In the genomic region with DNA sequence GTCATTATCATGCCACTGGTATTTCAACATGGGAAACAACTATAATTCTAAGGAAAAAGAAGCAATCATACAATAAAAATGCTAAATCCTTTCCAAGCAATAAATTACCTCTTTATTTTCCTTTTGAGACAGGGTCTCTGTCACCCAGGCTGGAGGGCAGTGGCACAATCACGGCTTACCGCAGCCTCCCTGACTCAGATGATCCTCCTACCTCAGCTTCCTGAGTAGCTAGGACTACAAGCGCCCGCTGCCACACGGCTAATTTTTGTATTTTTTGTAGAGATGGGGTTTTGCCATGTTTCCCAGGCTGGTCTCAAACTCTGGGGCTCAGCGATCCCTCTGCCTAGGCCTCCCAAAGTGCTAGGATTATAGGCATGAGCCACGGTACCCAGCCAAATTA, we compare ENCODE assay signal across 20 cellular contexts. TPM values are rescaled to one million over a fixed set of nuclear protein-coding genes. Genes with fewer than 3 reads are reported as not detected.
DNase-seq lines count a peak whose midpoint lies in the region; ATAC-seq and TF ChIP-seq lines count a peak whose summit lies in the region.
"Had no signal": no experiment of that assay in that cellular context is flagged by ENCODE, and none has a peak within 500 bp of the region (broad histone marks: within the 10 kb centered on the region; RNA-seq: fewer than 3 reads in every experiment).

No MANE protein-coding gene starts in this region.

- H3K36me3 Mint-ChIP-seq in activated naive CD8-positive, alpha-beta T cell = no peaks in the 10 kb centered on the region
- peaks cover 35% of the 10 kb centered on the region for H3K36me3 Mint-ChIP-seq in activated naive CD8-positive, alpha-beta T cell treated with anti-CD3 and anti-CD28 coated beads, Interleukin-2, amount 50 U/mL, for 24 hours (ENCODE audit: low read depth)
- H3K36me3 Mint-ChIP-seq in T-helper 17 cell (ENCODE audit: low read depth) = no peaks in the 10 kb centered on the region
- peaks cover 70% of the 10 kb centered on the region for H3K36me3 Mint-ChIP-seq in stimulated activated effector memory CD8-positive, alpha-beta T cell treated with anti-CD3 and anti-CD28 coated beads, Interleukin-12 subunit alpha, Interleukin-12 subunit beta, amount 100 ng/mL, for 72 hours

- no peak overlapping the region for H3K27ac ChIP-seq in osteoblast (ENCODE audit: low read depth, low read length)

- no peaks in the 10 kb centered on the region for H3K27me3 ChIP-seq in osteoblast (ENCODE audit: insufficient read depth, low read length)

- no peak overlapping the region for H2AFZ ChIP-seq in osteoblast (ENCODE audit: low read length)
- H2AFZ ChIP-seq: GM23338 had no signal

- no peak overlapping the region for H3K4me3 ChIP-seq in osteoblast (ENCODE audit: insufficient read depth, low read length)
- H3K4me3 ChIP-seq: A549, GM12878, GM23338 had no signal

- peaks cover 95% of the 10 kb centered on the region for H3K79me2 ChIP-seq in osteoblast (ENCODE audit: insufficient read depth, low read length)

- no peak for ATAC-seq in activated naive CD8-positive, alpha-beta T cell treated with anti-CD3 and anti-CD28 coated beads, Interleukin-2, amount 50 U/mL, for 24 hours
- ATAC-seq in T-helper 17 cell (no peak), GM21515 (IDR thresholded peaks at IDR 0.05; ENCODE audit: unreplicated experiment) (no peak)
- ATAC-seq in stimulated activated effector memory CD8-positive, alpha-beta T cell treated with anti-CD3 and anti-CD28 coated beads, Interleukin-12 subunit alpha, Interleukin-12 subunit beta, amount 100 ng/mL, for 72 hours = peak; percentile 81
- ATAC-seq: A549, GM12878, GM23338 had no signal

- no peak for TF ChIP-seq CTCF in osteoblast (IDR thresholded peaks at IDR 0.05; ENCODE audit: extremely low read depth, low read depth, low read length)

- peaks cover 41% of the 10 kb centered on the region for H4K20me1 ChIP-seq in osteoblast (ENCODE audit: insufficient read depth, low read length)

- H3K4me2 ChIP-seq in osteoblast (ENCODE audit: insufficient read depth, low read length) = no peak overlapping the region
- H3K4me2 ChIP-seq: A549, GM23338 had no signal

- no peak for DNase-seq in activated naive CD8-positive, alpha-beta T cell treated with anti-CD3 and anti-CD28 coated beads, Interleukin-2, amount 50 U/mL, for 24 hours
- DNase-seq in T-helper 17 cell (no peak), osteoblast (ENCODE audit: insufficient read length, low spot score, missing footprints) (peak; percentile 73), erythroblast (lab: John Stamatoyannopoulos, UW) (no peak), SKM-1 (lab: John Stamatoyannopoulos, UW; ENCODE audit: unreplicated experiment) (no peak)
- no peak for DNase-seq in stimulated activated effector memory CD8-positive, alpha-beta T cell treated with anti-CD3 and anti-CD28 coated beads, Interleukin-12 subunit alpha, Interleukin-12 subunit beta, amount 100 ng/mL, for 72 hours (ENCODE audit: low spot score in 2 of 2)
- DNase-seq: 8988T; ACHN; C1 segment of cervical spinal cord; CD8-positive, alpha-beta memory T cell; DMS 273 treated with DMSO at 0.1 percent for 48 hours; DMS79; EL; GDM1; HCEC 1CT had no signal

- no peaks in the 10 kb centered on the region for H3K27me3 Mint-ChIP-seq in activated naive CD8-positive, alpha-beta T cell
- H3K27me3 Mint-ChIP-seq in activated naive CD8-positive, alpha-beta T cell treated with anti-CD3 and anti-CD28 coated beads, Interleukin-2, amount 50 U/mL, for 24 hours = no peaks in the 10 kb centered on the region
- no peaks in the 10 kb centered on the region for H3K27me3 Mint-ChIP-seq in T-helper 17 cell
- H3K27me3 Mint-ChIP-seq: CD8-positive, alpha-beta memory T cell had no signal

- H3K9me3 Mint-ChIP-seq in activated naive CD8-positive, alpha-beta T cell (ENCODE audit: low read depth) = no peaks in the 10 kb centered on the region
- H3K9me3 Mint-ChIP-seq in activated naive CD8-positive, alpha-beta T cell treated with anti-CD3 and anti-CD28 coated beads, Interleukin-2, amount 50 U/mL, for 24 hours = no peaks in the 10 kb centered on the region
- no peaks in the 10 kb centered on the region for H3K9me3 Mint-ChIP-seq in stimulated activated effector memory CD8-positive, alpha-beta T cell treated with anti-CD3 and anti-CD28 coated beads, Interleukin-12 subunit alpha, Interleukin-12 subunit beta, amount 100 ng/mL, for 72 hours
- H3K9me3 Mint-ChIP-seq: CD8-positive, alpha-beta memory T cell; GM23338 had no signal

- H3K4me3 Mint-ChIP-seq in activated naive CD8-positive, alpha-beta T cell = no peak overlapping the region
- H3K4me3 Mint-ChIP-seq in activated naive CD8-positive, alpha-beta T cell treated with anti-CD3 and anti-CD28 coated beads, Interleukin-2, amount 50 U/mL, for 24 hours = no peak overlapping the region
- H3K4me3 Mint-ChIP-seq in T-helper 17 cell = no peak overlapping the region
- H3K4me3 Mint-ChIP-seq in stimulated activated effector memory CD8-positive, alpha-beta T cell treated with anti-CD3 and anti-CD28 coated beads, Interleukin-12 subunit alpha, Interleukin-12 subunit beta, amount 100 ng/mL, for 72 hours = no peak overlapping the region
- H3K4me3 Mint-ChIP-seq: GM23338 had no signal

- H3K9me3 ChIP-seq in T-helper 17 cell (ENCODE audit: control insufficient read depth, low read length, poor library complexity, severe bottlenecking) (no peaks in the 10 kb centered on the region), osteoblast (ENCODE audit: low read depth, low read length) (no peaks in the 10 kb centered on the region)
- H3K9me3 ChIP-seq: A549 had no signal

- H3K36me3 ChIP-seq in osteoblast (ENCODE audit: insufficient read depth, low read length) = peaks cover 4% of the 10 kb centered on the region

- peak overlapping the region; percentile 34 for H3K27ac Mint-ChIP-seq in activated naive CD8-positive, alpha-beta T cell
- no peak overlapping the region for H3K27ac Mint-ChIP-seq in activated naive CD8-positive, alpha-beta T cell treated with anti-CD3 and anti-CD28 coated beads, Interleukin-2, amount 50 U/mL, for 24 hours
- peak overlapping the region; percentile 32 for H3K27ac Mint-ChIP-seq in T-helper 17 cell
- H3K27ac Mint-ChIP-seq in stimulated activated effector memory CD8-positive, alpha-beta T cell treated with anti-CD3 and anti-CD28 coated beads, Interleukin-12 subunit alpha, Interleukin-12 subunit beta, amount 100 ng/mL, for 72 hours = no peak overlapping the region
- H3K27ac Mint-ChIP-seq: GM23338 had no signal

- peaks cover 43% of the 10 kb centered on the region for H3K4me1 Mint-ChIP-seq in activated naive CD8-positive, alpha-beta T cell (ENCODE audit: low read depth)
- peaks cover 45% of the 10 kb centered on the region for H3K4me1 Mint-ChIP-seq in activated naive CD8-positive, alpha-beta T cell treated with anti-CD3 and anti-CD28 coated beads, Interleukin-2, amount 50 U/mL, for 24 hours
- peaks cover 44% of the 10 kb centered on the region for H3K4me1 Mint-ChIP-seq in T-helper 17 cell
- peaks cover 44% of the 10 kb centered on the region for H3K4me1 Mint-ChIP-seq in stimulated activated effector memory CD8-positive, alpha-beta T cell treated with anti-CD3 and anti-CD28 coated beads, Interleukin-12 subunit alpha, Interleukin-12 subunit beta, amount 100 ng/mL, for 72 hours
- H3K4me1 Mint-ChIP-seq: GM23338 had no signal

- no peak for TF ChIP-seq POLR2A in erythroblast (IDR thresholded peaks at IDR 0.05; ENCODE audit: low read length)

- peaks cover 8% of the 10 kb centered on the region for H3K4me1 ChIP-seq in osteoblast (ENCODE audit: insufficient read depth, low read length)

RNA-seq across cellular contexts. Expression of gene CNOT1, which starts 24.1 kb away (rescaled TPM):
- 100 to 1,000 TPM; 213 to 224 TPM for total RNA-seq in T-helper 17 cell
- total RNA-seq in osteoblast = 114 and 122 TPM in 2 replicates

Comparison
In these comparisons a context has a peak if more than half of its experiments do, and no peak if none do; other contexts are left out.
1. H3K27ac Mint-ChIP-seq: peak in activated naive CD8-positive, alpha-beta T cell (single experiment) and T-helper 17 cell (single experiment); none in activated naive CD8-positive, alpha-beta T cell treated with anti-CD3 and anti-CD28 coated beads, Interleukin-2, amount 50 U/mL, for 24 hours (single experiment) and stimulated activated effector memory CD8-positive, alpha-beta T cell treated with anti-CD3 and anti-CD28 coated beads, Interleukin-12 subunit alpha, Interleukin-12 subunit beta, amount 100 ng/mL, for 72 hours (single experiment).